ENCODE assay signal across 13 cellular contexts in the genomic region with DNA sequence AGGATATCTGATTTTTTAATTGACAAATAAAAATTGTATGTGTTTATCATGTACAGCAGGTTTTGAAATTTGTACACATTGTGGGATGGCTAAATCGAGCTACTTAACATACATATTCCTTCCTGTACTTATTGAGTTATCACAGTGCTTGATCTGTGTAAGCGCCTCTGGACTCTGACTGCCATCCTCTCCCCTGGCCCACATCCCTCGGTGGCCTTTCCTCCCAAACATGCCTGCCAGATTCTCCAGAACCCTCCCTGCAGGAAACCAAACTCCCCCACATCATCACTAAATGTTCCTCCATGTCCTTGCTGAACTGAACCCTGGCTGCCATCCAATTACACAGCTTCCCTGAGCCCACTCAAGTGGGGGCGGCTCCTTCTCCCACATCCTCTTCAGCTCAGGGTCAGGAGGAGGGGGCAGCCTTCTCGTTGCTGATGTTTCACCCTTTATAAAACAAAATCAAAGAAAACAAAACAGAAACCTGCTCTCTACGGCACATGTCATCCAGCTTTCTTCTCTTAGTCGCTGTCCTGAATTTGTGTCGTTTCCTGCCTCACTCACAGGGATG.
DNase-seq lines count a peak whose midpoint lies in the region; ATAC-seq, FAIRE-seq and TF ChIP-seq lines count a peak whose summit lies in the region.
"Had no signal": no experiment of that assay in that cellular context is flagged by ENCODE, and none has a peak within 500 bp of the region (broad histone marks: within the 10 kb centered on the region; RNA-seq: fewer than 3 reads in every experiment).

No MANE protein-coding gene starts in this region.

- H3K9me3 ChIP-seq in kidney (ENCODE audit: control insufficient read depth in 1 of 2, low read length in 2 of 2) (no peaks in the 10 kb centered on the region), uterus (no peaks in the 10 kb centered on the region)
- H3K9me3 ChIP-seq: psoas muscle had no signal

- TF ChIP-seq POLR2A in uterus (IDR thresholded peaks at IDR 0.05): no peak

- TF ChIP-seq CTCF in kidney (IDR thresholded peaks at IDR 0.05; ENCODE audit: borderline replicate concordance, extremely low read depth, insufficient read depth): no peak
- TF ChIP-seq CTCF in uterus (IDR thresholded peaks at IDR 0.05): no peak

- H3K27me3 ChIP-seq in uterus: no peaks in the 10 kb centered on the region

- H3K9ac ChIP-seq in kidney (ENCODE audit: low read length in 2 of 2): no peak overlapping the region

- no peak for DNase-seq in Right ventricle myocardium inferior (ENCODE audit: missing footprints)
- DNase-seq in cardiac septum (ENCODE audit: low spot score): no peak
- DNase-seq in activated naive CD4-positive, alpha-beta T cell treated with anti-CD3 and anti-CD28 coated beads, Interleukin-2, amount 50 U/mL, for 72 hours (ENCODE audit: low spot score in 2 of 2): no peak
- no peak for DNase-seq in kidney
- peak; percentile 43 to 65 for DNase-seq in uterus
- DNase-seq in NCI-H2107 treated with DMSO at 0.1 percent for 48 hours (lab: John Stamatoyannopoulos, UW; ENCODE audit: unreplicated experiment): no peak
- DNase-seq: activated gamma-delta T cell; NK-92 treated with Interleukin-12 subunit alpha and Interleukin-12 subunit beta, amount 100 ng/mL, for 24 hours; psoas muscle had no signal

- no peak for FAIRE-seq in kidney (lab: Jason Lieb, UNC)
- FAIRE-seq: islet of Langerhans had no signal

- no peaks in the 10 kb centered on the region for H3K36me3 ChIP-seq in kidney (ENCODE audit: control insufficient read depth in 1 of 2, insufficient read depth in 2 of 2, low read length in 2 of 2)
- no peaks in the 10 kb centered on the region for H3K36me3 ChIP-seq in uterus

- H3K4me3 ChIP-seq in kidney (ENCODE audit: low read length in 2 of 2) (peak overlapping the region in 1 of 2 donors; percentile 7), uterus (no peak overlapping the region)
- H3K4me3 ChIP-seq: psoas muscle had no signal

- H3K27ac Mint-ChIP-seq in activated naive CD4-positive, alpha-beta T cell treated with anti-CD3 and anti-CD28 coated beads, Interleukin-2, amount 50 U/mL, for 72 hours: peak overlapping the region; percentile 74 to 87
- H3K27ac Mint-ChIP-seq: IgD-negative memory B cell had no signal

- H3K27ac ChIP-seq in kidney (ENCODE audit: low read depth in 2 of 2, low read length in 2 of 2) (peak overlapping the region; percentile 6 to 79), uterus (peak overlapping the region; percentile 69 to 71)
- H3K27ac ChIP-seq: psoas muscle had no signal

- intact Hi-C loops in Right ventricle myocardium inferior (cut with DNase I): no loop called here
- intact Hi-C loops in cardiac septum (cut with DNase I): no loop called here
- intact Hi-C loops in kidney (cut with DNase I): no loop called here
- intact Hi-C loops in uterus (cut with DNase I; ENCODE audit: low total_unique reads): loop anchor here (10.0 kb wide), 1 partner anchor 151 kb away; no protein-coding TSS in a partner anchor

- ATAC-seq in Right ventricle myocardium inferior (peak; percentile 25), HG03139 (IDR thresholded peaks at IDR 0.05; ENCODE audit: unreplicated experiment) (no peak), HG02840 (IDR thresholded peaks at IDR 0.05; ENCODE audit: low FRiP score, unreplicated experiment) (no peak)
- ATAC-seq in activated naive CD4-positive, alpha-beta T cell treated with anti-CD3 and anti-CD28 coated beads, Interleukin-2, amount 50 U/mL, for 72 hours: no peak

- no peaks in the 10 kb centered on the region for H3K36me3 Mint-ChIP-seq in activated naive CD4-positive, alpha-beta T cell treated with anti-CD3 and anti-CD28 coated beads, Interleukin-2, amount 50 U/mL, for 72 hours
- H3K36me3 Mint-ChIP-seq: IgD-negative memory B cell had no signal

- peaks cover 5 to 6% of the 10 kb centered on the region in 2 donors for H3K4me1 ChIP-seq in kidney (ENCODE audit: control insufficient read depth in 1 of 2, insufficient read depth in 1 of 2, low read depth in 1 of 2, low read length in 2 of 2)
- H3K4me1 ChIP-seq in uterus: no peaks in the 10 kb centered on the region
- H3K4me1 ChIP-seq: psoas muscle had no signal

- no peaks in the 10 kb centered on the region for H3K9me3 Mint-ChIP-seq in activated naive CD4-positive, alpha-beta T cell treated with anti-CD3 and anti-CD28 coated beads, Interleukin-2, amount 50 U/mL, for 72 hours
- H3K9me3 Mint-ChIP-seq: IgD-negative memory B cell had no signal

Comparison
In these comparisons a context has a peak if more than half of its experiments do, and no peak if none do; other contexts are left out.
1. DNase-seq: peak in uterus (2 of 2); none in Right ventricle myocardium inferior (single experiment), cardiac septum (single experiment), activated naive CD4-positive, alpha-beta T cell treated with anti-CD3 and anti-CD28 coated beads, Interleukin-2, amount 50 U/mL, for 72 hours (0 of 2), kidney (single experiment) and NCI-H2107 treated with DMSO at 0.1 percent for 48 hours (single experiment).